8 cellular contexts compared by ENCODE assay signal in genomic region chr2:45009928-45010705, GRCh38. TPM values are rescaled to one million over a fixed set of nuclear protein-coding genes. Genes with fewer than 3 reads are reported as not detected.
A peak's percentile ranks its signal among the peaks of the same experiment; 100 is the strongest.
DNase-seq lines count a peak whose midpoint lies in the region; ATAC-seq, FAIRE-seq and TF ChIP-seq lines count a peak whose summit lies in the region.

No MANE protein-coding gene starts in this region.

- TF ChIP-seq CTCF in AG04449 (IDR thresholded peaks at IDR 0.05; ENCODE audit: insufficient read depth, low read length, missing control alignments) (no peak), sigmoid colon (IDR thresholded peaks at IDR 0.05) (no peak), D721Med (IDR thresholded peaks at IDR 0.05; ENCODE audit: insufficient read depth, missing control alignments) (no peak)

- peak overlapping the region; percentile 38 for H3K27ac Mint-ChIP-seq in activated naive CD8-positive, alpha-beta T cell treated with anti-CD3 and anti-CD28 coated beads, Interleukin-2, amount 10 ng/mL, durations not matched to agents 7 days and 5 days

- H3K4me3 ChIP-seq in AG04449 (ENCODE audit: low read depth, low read length) (peak overlapping the region; percentile 54), sigmoid colon (peak overlapping the region; percentile 24 to 47 (median 42))

- TF ChIP-seq POLR2A in sigmoid colon (IDR thresholded peaks at IDR 0.05): no peak

- peak overlapping the region; percentile 22 to 80 (median 58) for H3K27ac ChIP-seq in sigmoid colon

- intact Hi-C loops in left ventricle myocardium superior (cut with micrococcal nuclease) (no loop called here), sigmoid colon (cut with DNase I) (no loop called here)

- POLR2A ChIA-PET in AG04449 (lab: Yijun Ruan, JAX): interaction anchor here (1.0 kb wide), 1 partner anchor 51 kb away, joined by 3 read pairs; no protein-coding TSS in a partner anchor
- POLR2A ChIA-PET in activated naive CD8-positive, alpha-beta T cell treated with anti-CD3 and anti-CD28 coated beads, Interleukin-2, amount 10 ng/mL, durations not matched to agents 7 days and 5 days (lab: Charles Lee): interaction anchor here (1.1 kb wide), 1 partner anchor 54 kb away, joined by 3 read pairs; no protein-coding TSS in a partner anchor

- peaks cover 0 to 53% (median 51%) of the 10 kb centered on the region in 4 donors for H3K4me1 ChIP-seq in sigmoid colon

- no peaks in the 10 kb centered on the region for H3K9me3 Mint-ChIP-seq in activated naive CD8-positive, alpha-beta T cell treated with anti-CD3 and anti-CD28 coated beads, Interleukin-2, amount 10 ng/mL, durations not matched to agents 7 days and 5 days

- WGBS in sigmoid colon, 2 donors: 2 to 3% methylated on average over 56 of the region's 56 CpGs

- no peaks in the 10 kb centered on the region for H3K9me3 ChIP-seq in sigmoid colon

- FAIRE-seq in D721Med (lab: Jason Lieb, UNC): no peak

- H3K27me3 Mint-ChIP-seq in activated naive CD8-positive, alpha-beta T cell treated with anti-CD3 and anti-CD28 coated beads, Interleukin-2, amount 10 ng/mL, durations not matched to agents 7 days and 5 days: peaks cover 83% of the 10 kb centered on the region

- DNase-seq in AG04449 (ENCODE audit: low read depth, low spot score) (no peak), HPDE6-E6E7 (ENCODE audit: extremely low spot score) (peak; percentile 58), left ventricle myocardium superior (peak; percentile 89), sigmoid colon (peak; percentile 77), D721Med (ENCODE audit: insufficient read length, low spot score) (no peak)
- DNase-seq in activated naive CD8-positive, alpha-beta T cell treated with anti-CD3 and anti-CD28 coated beads, Interleukin-2, amount 10 ng/mL, durations not matched to agents 7 days and 5 days: peak; percentile 34
- no peak for DNase-seq in NK-92 treated with Interleukin-12 subunit alpha and Interleukin-12 subunit beta, amount 100 ng/mL, for 24 hours (lab: John Stamatoyannopoulos, UW)

- peak overlapping the region; percentile 83 for H3K4me3 Mint-ChIP-seq in activated naive CD8-positive, alpha-beta T cell treated with anti-CD3 and anti-CD28 coated beads, Interleukin-2, amount 10 ng/mL, durations not matched to agents 7 days and 5 days

- H3K27me3 ChIP-seq in sigmoid colon: peaks cover 62 to 100% (median 87%) of the 10 kb centered on the region in 3 donors

- CTCF ChIA-PET in AG04449 (lab: Yijun Ruan, JAX): no interaction called here

- peaks cover 14% of the 10 kb centered on the region for H3K4me1 Mint-ChIP-seq in activated naive CD8-positive, alpha-beta T cell treated with anti-CD3 and anti-CD28 coated beads, Interleukin-2, amount 10 ng/mL, durations not matched to agents 7 days and 5 days

- H3K36me3 Mint-ChIP-seq in activated naive CD8-positive, alpha-beta T cell treated with anti-CD3 and anti-CD28 coated beads, Interleukin-2, amount 10 ng/mL, durations not matched to agents 7 days and 5 days: no peaks in the 10 kb centered on the region

- TF ChIP-seq EP300 in sigmoid colon (IDR thresholded peaks at IDR 0.05): no peak

- no peaks in the 10 kb centered on the region for H3K36me3 ChIP-seq in sigmoid colon

- ATAC-seq in activated naive CD8-positive, alpha-beta T cell treated with anti-CD3 and anti-CD28 coated beads, Interleukin-2, amount 10 ng/mL, durations not matched to agents 7 days and 5 days (ENCODE audit: low read depth): no peak
- ATAC-seq in left ventricle myocardium superior (peak; percentile 74), GM21825 (IDR thresholded peaks at IDR 0.05; ENCODE audit: unreplicated experiment) (no peak)

RNA-seq across cellular contexts. Expression of gene SIX2, which starts 0.9 kb away (rescaled TPM):
- not detected for total RNA-seq in activated naive CD8-positive, alpha-beta T cell treated with anti-CD3 and anti-CD28 coated beads, Interleukin-2, amount 10 ng/mL, durations not matched to agents 7 days and 5 days
- 0.40 TPM for total RNA-seq in left ventricle myocardium superior
- total RNA-seq in sigmoid colon: 1 to 10 TPM in 1 of 4 donors, not detected in 3; 1.7 TPM
- under 1 TPM in 1 of 3 donors, not detected in 2; 0.03 TPM for polyA plus RNA-seq in sigmoid colon

Comparison
In these comparisons a context has a peak if more than half of its experiments do, and no peak if none do; other contexts are left out.
1. DNase-seq: peak in HPDE6-E6E7 (single experiment), activated naive CD8-positive, alpha-beta T cell treated with anti-CD3 and anti-CD28 coated beads, Interleukin-2, amount 10 ng/mL, durations not matched to agents 7 days and 5 days (single experiment), left ventricle myocardium superior (single experiment) and sigmoid colon (single experiment); none in AG04449 (single experiment), NK-92 treated with Interleukin-12 subunit alpha and Interleukin-12 subunit beta, amount 100 ng/mL, for 24 hours (single experiment) and D721Med (single experiment).